ENCODE assay signal across 1 cellular context in the genomic region with DNA sequence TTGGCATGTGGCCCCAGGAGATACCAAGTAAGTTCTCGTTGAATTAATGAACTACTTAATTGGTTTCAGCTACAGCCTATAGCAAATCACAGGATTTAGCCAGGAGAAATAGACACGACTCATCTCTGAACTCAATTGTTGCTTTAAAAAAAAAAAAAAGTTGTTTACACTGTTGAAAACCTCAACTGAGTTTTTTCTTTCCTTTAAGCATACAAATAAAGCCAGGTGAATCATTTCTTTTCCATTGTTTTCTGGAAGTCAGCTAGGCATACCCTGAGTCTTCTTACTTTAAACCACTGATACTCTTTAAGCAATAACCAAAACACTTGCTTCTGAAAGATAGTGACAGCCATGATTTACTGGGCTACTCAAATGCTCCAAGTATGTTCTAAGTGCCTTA.
TF ChIP-seq lines count a peak whose summit lies in the region.

No MANE protein-coding gene starts in this region.

TF ChIP-seq in GM12878, 131 proteins besides CTCF, POLR2A, EP300 and RAD21:
- TF ChIP-seq ZNF384 (IDR thresholded peaks at IDR 0.05; ENCODE audit: borderline replicate concordance, low read depth, low read length) (peak; percentile 67; the same call in 1 of the 2 replicates), IKZF2 (IDR thresholded peaks at IDR 0.05) (0 out of 4 replicates have a peak, but pooled peaks of 1 of the 2 experiments have one; percentile 12)
- TF ChIP-seq, protein P1, sequence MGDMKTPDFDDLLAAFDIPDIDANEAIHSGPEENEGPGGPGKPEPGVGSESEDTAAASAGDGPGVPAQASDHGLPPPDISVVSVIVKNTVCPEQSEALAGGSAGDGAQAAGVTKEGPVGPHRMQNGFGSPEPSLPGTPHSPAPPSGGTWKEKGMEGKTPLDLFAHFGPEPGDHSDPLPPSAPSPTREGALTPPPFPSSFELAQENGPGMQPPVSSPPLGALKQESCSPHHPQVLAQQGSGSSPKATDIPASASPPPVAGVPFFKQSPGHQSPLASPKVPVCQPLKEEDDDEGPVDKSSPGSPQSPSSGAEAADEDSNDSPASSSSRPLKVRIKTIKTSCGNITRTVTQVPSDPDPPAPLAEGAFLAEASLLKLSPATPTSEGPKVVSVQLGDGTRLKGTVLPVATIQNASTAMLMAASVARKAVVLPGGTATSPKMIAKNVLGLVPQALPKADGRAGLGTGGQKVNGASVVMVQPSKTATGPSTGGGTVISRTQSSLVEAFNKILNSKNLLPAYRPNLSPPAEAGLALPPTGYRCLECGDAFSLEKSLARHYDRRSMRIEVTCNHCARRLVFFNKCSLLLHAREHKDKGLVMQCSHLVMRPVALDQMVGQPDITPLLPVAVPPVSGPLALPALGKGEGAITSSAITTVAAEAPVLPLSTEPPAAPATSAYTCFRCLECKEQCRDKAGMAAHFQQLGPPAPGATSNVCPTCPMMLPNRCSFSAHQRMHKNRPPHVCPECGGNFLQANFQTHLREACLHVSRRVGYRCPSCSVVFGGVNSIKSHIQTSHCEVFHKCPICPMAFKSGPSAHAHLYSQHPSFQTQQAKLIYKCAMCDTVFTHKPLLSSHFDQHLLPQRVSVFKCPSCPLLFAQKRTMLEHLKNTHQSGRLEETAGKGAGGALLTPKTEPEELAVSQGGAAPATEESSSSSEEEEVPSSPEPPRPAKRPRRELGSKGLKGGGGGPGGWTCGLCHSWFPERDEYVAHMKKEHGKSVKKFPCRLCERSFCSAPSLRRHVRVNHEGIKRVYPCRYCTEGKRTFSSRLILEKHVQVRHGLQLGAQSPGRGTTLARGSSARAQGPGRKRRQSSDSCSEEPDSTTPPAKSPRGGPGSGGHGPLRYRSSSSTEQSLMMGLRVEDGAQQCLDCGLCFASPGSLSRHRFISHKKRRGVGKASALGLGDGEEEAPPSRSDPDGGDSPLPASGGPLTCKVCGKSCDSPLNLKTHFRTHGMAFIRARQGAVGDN (IDR thresholded peaks at IDR 0.05): no peak
